Comparison of ENCODE assay signal across 33 cellular contexts in the genomic region with DNA sequence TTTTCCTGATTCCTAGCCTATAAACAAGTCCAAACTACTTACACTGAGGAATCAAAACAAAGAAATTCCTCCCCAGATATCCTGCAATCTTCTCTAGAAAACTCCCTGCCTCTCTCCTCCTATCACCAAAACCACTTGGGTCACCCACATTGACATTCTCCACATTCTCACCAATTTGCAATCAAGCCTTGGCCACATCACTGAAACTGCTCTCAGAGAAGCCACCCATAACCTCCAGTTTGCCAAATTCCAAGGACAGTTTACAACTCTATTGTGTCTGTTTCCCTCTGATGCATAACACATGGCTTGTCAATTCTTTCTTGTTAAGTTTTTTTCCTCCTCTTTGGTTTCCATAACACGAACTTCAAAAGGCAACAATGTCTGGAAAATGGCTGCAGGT.
"Had no signal": no experiment of that assay in that cellular context is flagged by ENCODE, and none has a peak within 500 bp of the region (broad histone marks: within the 10 kb centered on the region; RNA-seq: fewer than 3 reads in every experiment).

No MANE protein-coding gene starts in this region.

- H3K27ac ChIP-seq: breast epithelium, cardiac muscle cell, colonic mucosa, esophagus squamous epithelium, gastrocnemius medialis, heart left ventricle, WERI-Rb-1 had no signal

- H3K36me3 Mint-ChIP-seq: activated naive CD8-positive, alpha-beta T cell; brain; T-cell had no signal

- DNase-seq: activated B cell treated with CpG ODN at 0.5 μM for 24 hours; activated CD4-positive, alpha-beta T cell treated with anti-CD3 and anti-CD28 coated beads for 48 hours; activated CD4-positive, alpha-beta T cell treated with anti-CD3 and anti-CD28 coated beads, Interleukin-2, amount 50 U/mL, for 1 hour; activated CD4-positive, alpha-beta T cell treated with anti-CD3 and anti-CD28 coated beads, Interleukin-2, amount 50 U/mL, for 48 hours; activated CD8-positive, alpha-beta memory T cell treated with anti-CD3 and anti-CD28 coated beads for 24 hours; activated CD8-positive, alpha-beta T cell treated with anti-CD3 and anti-CD28 coated beads for 36 hours; activated effector memory CD4-positive, alpha-beta T cell treated with Interleukin-2 at 50 U/mL for 16 hours; activated gamma-delta T cell treated with Interleukin-2 at 50 U/mL for 16 hours; activated naive CD4-positive, alpha-beta T cell treated with anti-CD3 and anti-CD28 coated beads, Interleukin-2, amount 50 U/mL, for 16 hours; activated naive CD4-positive, alpha-beta T cell treated with Interleukin-2 at 50 U/mL for 16 hours; activated T-cell treated with anti-CD3 and anti-CD28 coated beads, Interleukin-2, amount 50 U/mL, for 4 hours; amygdala; aorta; central memory CD4-positive, alpha-beta T cell; cerebellar nuclear complex; colonic mucosa; effector memory CD4-positive, alpha-beta T cell; endodermal cell; esophagus squamous epithelium; foreskin fibroblast; gastrocnemius medialis; glutamatergic neuron; heart left ventricle; T-cell; T1000; WERI-Rb-1 had no signal

- H3K27ac Mint-ChIP-seq: activated B cell treated with CpG ODN at 0.5 μM for 24 hours; activated CD8-positive, alpha-beta T cell treated with anti-CD3 and anti-CD28 coated beads for 36 hours; activated naive CD8-positive, alpha-beta T cell; activated T-helper 17 cell treated with anti-CD3 and anti-CD28 coated beads, Interleukin-2, amount 50 U/mL, for 72 hours; brain; endodermal cell; T-cell; T-helper 1 cell treated with Interleukin-12 subunit alpha and Interleukin-12 subunit beta and Interleukin-4 antibody, amounts not matched to agents 30 μg/mL and 1 μg/mL, for 36 hours had no signal

- H3K27me3 Mint-ChIP-seq: activated B cell treated with CpG ODN at 0.5 μM for 24 hours had no signal

- H3K9me3 ChIP-seq: colonic mucosa, esophagus squamous epithelium, gastrocnemius medialis had no signal

- H3K27me3 ChIP-seq: breast epithelium, cardiac muscle cell, colonic mucosa, esophagus squamous epithelium, gastrocnemius medialis had no signal

- ATAC-seq: activated CD4-positive, CD25-positive, alpha-beta regulatory T cell treated with anti-CD3 and anti-CD28 coated beads, Interleukin-2, amount 50 U/mL, for 24 hours; activated CD8-positive, alpha-beta T cell treated with anti-CD3 and anti-CD28 coated beads for 36 hours; activated T-cell treated with anti-CD3 and anti-CD28 coated beads, Interleukin-2, amount 50 U/mL, for 4 hours; activated T-helper 17 cell treated with anti-CD3 and anti-CD28 coated beads, Interleukin-2, amount 50 U/mL, for 72 hours; gastrocnemius medialis; heart left ventricle; T-cell had no signal

- H3K4me3 ChIP-seq: breast epithelium, cardiac muscle cell, colonic mucosa, esophagus squamous epithelium, gastrocnemius medialis, heart left ventricle had no signal

- H3K4me1 ChIP-seq: breast epithelium, colonic mucosa, esophagus squamous epithelium, gastrocnemius medialis, heart left ventricle had no signal

- H3K4me3 Mint-ChIP-seq: activated B cell treated with CpG ODN at 0.5 μM for 24 hours; activated CD8-positive, alpha-beta T cell treated with anti-CD3 and anti-CD28 coated beads for 36 hours; activated naive CD8-positive, alpha-beta T cell; activated T-cell treated with anti-CD3 and anti-CD28 coated beads, Interleukin-2, amount 50 U/mL, for 4 hours; activated T-helper 17 cell treated with anti-CD3 and anti-CD28 coated beads, Interleukin-2, amount 50 U/mL, for 72 hours; brain; endodermal cell; T-cell; T-helper 1 cell treated with Interleukin-12 subunit alpha and Interleukin-12 subunit beta and Interleukin-4 antibody, amounts not matched to agents 30 μg/mL and 1 μg/mL, for 36 hours had no signal

- H3K36me3 ChIP-seq: breast epithelium, cardiac muscle cell, colonic mucosa, esophagus squamous epithelium, gastrocnemius medialis, heart left ventricle, WERI-Rb-1 had no signal

- H3K4me1 Mint-ChIP-seq: activated B cell treated with CpG ODN at 0.5 μM for 24 hours; activated T-helper 17 cell treated with anti-CD3 and anti-CD28 coated beads, Interleukin-2, amount 50 U/mL, for 72 hours; brain; endodermal cell; T-cell had no signal
